2 cellular contexts compared by ENCODE assay signal in the genomic region with DNA sequence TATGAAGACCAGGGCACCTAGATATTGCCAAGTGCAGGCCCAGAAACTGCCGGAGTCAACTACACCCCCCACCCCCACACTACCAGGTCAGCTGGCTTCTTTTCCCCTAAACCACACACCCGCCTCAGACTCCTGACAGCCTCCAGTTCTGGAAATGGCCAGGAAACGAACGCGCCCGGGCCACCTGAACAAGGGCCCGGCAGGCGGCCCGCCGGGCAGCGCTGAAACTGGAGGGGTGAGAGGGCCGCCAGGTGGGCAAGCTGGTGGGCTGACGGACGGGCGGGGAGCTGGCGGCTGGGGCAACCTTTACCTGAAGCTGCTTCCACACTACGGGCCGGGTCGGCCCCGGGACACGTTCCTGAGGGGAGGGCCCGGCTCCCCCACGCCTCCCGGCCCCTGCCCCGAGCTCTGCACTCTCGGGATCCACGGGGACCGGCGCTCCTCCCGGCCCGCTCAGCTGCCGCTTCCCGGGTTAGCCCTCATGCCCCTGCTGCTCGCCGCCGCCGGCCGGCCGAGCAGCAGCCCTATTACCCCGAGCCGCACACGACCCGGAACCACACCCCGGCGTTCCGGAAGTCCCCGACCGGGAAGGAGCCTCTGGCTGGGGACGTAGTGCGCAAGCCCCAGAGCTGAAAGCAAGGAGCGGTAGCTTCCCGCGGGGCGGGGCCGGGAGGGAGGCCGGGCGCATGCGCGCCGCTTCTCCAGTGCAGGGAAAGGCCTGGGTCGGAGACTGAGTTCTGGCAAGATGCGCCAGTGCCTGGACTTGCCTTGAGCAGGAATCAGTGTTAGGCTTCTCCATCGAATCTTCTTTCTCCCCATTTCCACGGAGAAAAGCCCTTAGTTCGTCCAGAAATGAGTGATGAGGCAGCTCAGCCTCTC.
TF ChIP-seq lines count a peak whose summit lies in the region.

A gene (minus strand): TSS at position 548 of the 879 bp plus-strand sequence. CDS start 34,634 bp downstream, outside the sequence.

TF ChIP-seq in HEK293, 187 proteins besides CTCF, POLR2A, EP300 and RAD21 (continued from another document and continues in another):
- TF ChIP-seq, protein P1, sequence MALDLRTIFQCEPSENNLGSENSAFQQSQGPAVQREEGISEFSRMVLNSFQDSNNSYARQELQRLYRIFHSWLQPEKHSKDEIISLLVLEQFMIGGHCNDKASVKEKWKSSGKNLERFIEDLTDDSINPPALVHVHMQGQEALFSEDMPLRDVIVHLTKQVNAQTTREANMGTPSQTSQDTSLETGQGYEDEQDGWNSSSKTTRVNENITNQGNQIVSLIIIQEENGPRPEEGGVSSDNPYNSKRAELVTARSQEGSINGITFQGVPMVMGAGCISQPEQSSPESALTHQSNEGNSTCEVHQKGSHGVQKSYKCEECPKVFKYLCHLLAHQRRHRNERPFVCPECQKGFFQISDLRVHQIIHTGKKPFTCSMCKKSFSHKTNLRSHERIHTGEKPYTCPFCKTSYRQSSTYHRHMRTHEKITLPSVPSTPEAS (tag by site-specific recombination; IDR thresholded peaks at IDR 0.05): no peak
- TF ChIP-seq, protein P2, sequence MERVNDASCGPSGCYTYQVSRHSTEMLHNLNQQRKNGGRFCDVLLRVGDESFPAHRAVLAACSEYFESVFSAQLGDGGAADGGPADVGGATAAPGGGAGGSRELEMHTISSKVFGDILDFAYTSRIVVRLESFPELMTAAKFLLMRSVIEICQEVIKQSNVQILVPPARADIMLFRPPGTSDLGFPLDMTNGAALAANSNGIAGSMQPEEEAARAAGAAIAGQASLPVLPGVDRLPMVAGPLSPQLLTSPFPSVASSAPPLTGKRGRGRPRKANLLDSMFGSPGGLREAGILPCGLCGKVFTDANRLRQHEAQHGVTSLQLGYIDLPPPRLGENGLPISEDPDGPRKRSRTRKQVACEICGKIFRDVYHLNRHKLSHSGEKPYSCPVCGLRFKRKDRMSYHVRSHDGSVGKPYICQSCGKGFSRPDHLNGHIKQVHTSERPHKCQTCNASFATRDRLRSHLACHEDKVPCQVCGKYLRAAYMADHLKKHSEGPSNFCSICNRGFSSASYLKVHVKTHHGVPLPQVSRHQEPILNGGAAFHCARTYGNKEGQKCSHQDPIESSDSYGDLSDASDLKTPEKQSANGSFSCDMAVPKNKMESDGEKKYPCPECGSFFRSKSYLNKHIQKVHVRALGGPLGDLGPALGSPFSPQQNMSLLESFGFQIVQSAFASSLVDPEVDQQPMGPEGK (tag by site-specific recombination; IDR thresholded peaks at IDR 0.05): peak; percentile 54; the same call in 1 of the 2 replicates
- TF ChIP-seq SCRT2 (tag by site-specific recombination; IDR thresholded peaks at IDR 0.05): no peak
- 0 out of 2 replicates have a peak, but pooled peaks have one; percentile 9 for TF ChIP-seq ZFHX2 (tag by site-specific recombination; conservative IDR thresholded peaks at IDR 0.05)
- TF ChIP-seq ZNF843 (tag by site-specific recombination; IDR thresholded peaks at IDR 0.05): no peak
- TF ChIP-seq, protein P3, sequence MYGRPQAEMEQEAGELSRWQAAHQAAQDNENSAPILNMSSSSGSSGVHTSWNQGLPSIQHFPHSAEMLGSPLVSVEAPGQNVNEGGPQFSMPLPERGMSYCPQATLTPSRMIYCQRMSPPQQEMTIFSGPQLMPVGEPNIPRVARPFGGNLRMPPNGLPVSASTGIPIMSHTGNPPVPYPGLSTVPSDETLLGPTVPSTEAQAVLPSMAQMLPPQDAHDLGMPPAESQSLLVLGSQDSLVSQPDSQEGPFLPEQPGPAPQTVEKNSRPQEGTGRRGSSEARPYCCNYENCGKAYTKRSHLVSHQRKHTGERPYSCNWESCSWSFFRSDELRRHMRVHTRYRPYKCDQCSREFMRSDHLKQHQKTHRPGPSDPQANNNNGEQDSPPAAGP (tag by site-specific recombination; IDR thresholded peaks at IDR 0.05): peak; percentile 32; the same call in 1 of the 2 replicates
- no peak for TF ChIP-seq ZSCAN23 (tag by site-specific recombination; IDR thresholded peaks at IDR 0.05)
- no peak for TF ChIP-seq ZNF426 (tag by site-specific recombination; IDR thresholded peaks at IDR 0.05)
- no peak for TF ChIP-seq ZNF140 (tag by site-specific recombination; IDR thresholded peaks at IDR 0.05)
- TF ChIP-seq YY2 (tag by site-specific recombination; IDR thresholded peaks at IDR 0.05): no peak
- TF ChIP-seq ZNF335 (tag by site-specific recombination; conservative IDR thresholded peaks at IDR 0.05): peak; percentile 96
- no peak for TF ChIP-seq ZNF626 (tag by site-specific recombination; IDR thresholded peaks at IDR 0.05)
- TF ChIP-seq, protein P4, sequence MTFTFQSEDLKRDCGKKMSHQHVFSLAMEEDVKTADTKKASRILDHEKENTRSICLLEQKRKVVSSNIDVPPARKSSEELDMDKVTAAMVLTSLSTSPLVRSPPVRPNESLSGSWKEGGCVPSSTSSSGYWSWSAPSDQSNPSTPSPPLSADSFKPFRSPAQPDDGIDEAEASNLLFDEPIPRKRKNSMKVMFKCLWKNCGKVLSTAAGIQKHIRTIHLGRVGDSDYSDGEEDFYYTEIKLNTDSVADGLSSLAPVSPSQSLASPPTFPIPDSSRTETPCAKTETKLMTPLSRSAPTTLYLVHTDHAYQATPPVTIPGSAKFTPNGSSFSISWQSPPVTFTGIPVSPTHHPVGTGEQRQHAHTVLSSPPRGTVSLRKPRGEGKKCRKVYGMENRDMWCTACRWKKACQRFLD (tag by site-specific recombination; IDR thresholded peaks at IDR 0.05): peak; percentile 88; the same call in 1 of the 2 replicates
- no peak for TF ChIP-seq FEZF1 (tag by site-specific recombination; IDR thresholded peaks at IDR 0.05)
- TF ChIP-seq, protein P5, sequence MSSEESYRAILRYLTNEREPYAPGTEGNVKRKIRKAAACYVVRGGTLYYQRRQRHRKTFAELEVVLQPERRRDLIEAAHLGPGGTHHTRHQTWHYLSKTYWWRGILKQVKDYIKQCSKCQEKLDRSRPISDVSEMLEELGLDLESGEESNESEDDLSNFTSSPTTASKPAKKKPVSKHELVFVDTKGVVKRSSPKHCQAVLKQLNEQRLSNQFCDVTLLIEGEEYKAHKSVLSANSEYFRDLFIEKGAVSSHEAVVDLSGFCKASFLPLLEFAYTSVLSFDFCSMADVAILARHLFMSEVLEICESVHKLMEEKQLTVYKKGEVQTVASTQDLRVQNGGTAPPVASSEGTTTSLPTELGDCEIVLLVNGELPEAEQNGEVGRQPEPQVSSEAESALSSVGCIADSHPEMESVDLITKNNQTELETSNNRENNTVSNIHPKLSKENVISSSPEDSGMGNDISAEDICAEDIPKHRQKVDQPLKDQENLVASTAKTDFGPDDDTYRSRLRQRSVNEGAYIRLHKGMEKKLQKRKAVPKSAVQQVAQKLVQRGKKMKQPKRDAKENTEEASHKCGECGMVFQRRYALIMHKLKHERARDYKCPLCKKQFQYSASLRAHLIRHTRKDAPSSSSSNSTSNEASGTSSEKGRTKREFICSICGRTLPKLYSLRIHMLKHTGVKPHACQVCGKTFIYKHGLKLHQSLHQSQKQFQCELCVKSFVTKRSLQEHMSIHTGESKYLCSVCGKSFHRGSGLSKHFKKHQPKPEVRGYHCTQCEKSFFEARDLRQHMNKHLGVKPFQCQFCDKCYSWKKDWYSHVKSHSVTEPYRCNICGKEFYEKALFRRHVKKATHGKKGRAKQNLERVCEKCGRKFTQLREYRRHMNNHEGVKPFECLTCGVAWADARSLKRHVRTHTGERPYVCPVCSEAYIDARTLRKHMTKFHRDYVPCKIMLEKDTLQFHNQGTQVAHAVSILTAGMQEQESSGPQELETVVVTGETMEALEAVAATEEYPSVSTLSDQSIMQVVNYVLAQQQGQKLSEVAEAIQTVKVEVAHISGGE (tag by site-specific recombination; conservative IDR thresholded peaks at IDR 0.05; ENCODE audit: low read depth): peak; percentile 93
- TF ChIP-seq ZBTB20 (tag by site-specific recombination; IDR thresholded peaks at IDR 0.05): peak; percentile 78

TF ChIP-seq in neural cell, 6 proteins besides CTCF, POLR2A, EP300 and RAD21 (continued from another document):
- TF ChIP-seq MXI1 (conservative IDR thresholded peaks at IDR 0.05; ENCODE audit: poor library complexity, severe bottlenecking): no peak
